Comparison of ENCODE assay signal across 8 cellular contexts in genomic region chr17:42980766-42981397, GRCh38. TPM values are rescaled to one million over a fixed set of nuclear protein-coding genes. Genes with fewer than 3 reads are reported as not detected.
DNase-seq lines count a peak whose midpoint lies in the region; ATAC-seq and TF ChIP-seq lines count a peak whose summit lies in the region.

No MANE protein-coding gene starts in this region.

- peak in 3 of 9 donors; percentile 11 to 23 (median 21) for TF ChIP-seq CTCF in heart right ventricle (IDR thresholded peaks at IDR 0.05)
- TF ChIP-seq CTCF in psoas muscle (IDR thresholded peaks at IDR 0.05), result peak; percentile 18

- H3K9me3 Mint-ChIP-seq in activated naive CD8-positive, alpha-beta T cell (ENCODE audit: low read depth), result no peaks in the 10 kb centered on the region

- H3K27ac ChIP-seq in KOPT-K1 (ENCODE audit: low read depth, low read length, poor library complexity, severe bottlenecking), result peak overlapping the region; percentile 78
- peak overlapping the region; percentile 78 to 94 (median 88) for H3K27ac ChIP-seq in heart right ventricle
- H3K27ac ChIP-seq in psoas muscle, result peak overlapping the region; percentile 96

- H3K27me3 Mint-ChIP-seq in activated naive CD8-positive, alpha-beta T cell, result no peaks in the 10 kb centered on the region

- peaks cover 4% of the 10 kb centered on the region for H3K36me3 Mint-ChIP-seq in activated naive CD8-positive, alpha-beta T cell

- H3K27ac Mint-ChIP-seq in activated naive CD8-positive, alpha-beta T cell, result peak overlapping the region; percentile 77

- 0 to 1% methylated on average over 64 to 67 of the region's 67 CpGs for WGBS in heart right ventricle, 2 donors
- 0 to 1% (median 0%) methylated on average over 61 to 67 of the region's 67 CpGs for WGBS in psoas muscle, 3 donors

- intact Hi-C loops in heart right ventricle (cut with DNase I), result loop anchor here in 2 of 10 donors (1.0 to 2.0 kb wide), 2 partner anchors 17 to 18 kb away; partner anchors contain the start of gene RPL27 (in 2 of the 2)
- intact Hi-C loops in psoas muscle (cut with DNase I), result loop anchor here in 1 of 2 donors (1.0 kb wide), 1 partner anchor 17 kb away; the partner anchor contains the start of gene RPL27

- H3K4me3 ChIP-seq in heart right ventricle (peak overlapping the region; percentile 78 to 97 (median 88)), psoas muscle (peak overlapping the region; percentile 93)

- DNase-seq in D341Med (ENCODE audit: low spot score) (peak; percentile 87), heart right ventricle (peak; percentile 27 to 37), psoas muscle (peak; percentile 39 to 69)

- peak overlapping the region; percentile 95 for H3K4me3 Mint-ChIP-seq in activated naive CD8-positive, alpha-beta T cell

- no peaks in the 10 kb centered on the region for H3K27me3 ChIP-seq in heart right ventricle
- H3K27me3 ChIP-seq in psoas muscle (ENCODE audit: insufficient read depth in 3 of 3, low read length in 2 of 3), result no peaks in the 10 kb centered on the region

- peaks cover 38% of the 10 kb centered on the region for H3K36me3 ChIP-seq in KOPT-K1 (ENCODE audit: insufficient read depth, low read length)
- peaks cover 0 to 35% (median 0%) of the 10 kb centered on the region in 9 donors for H3K36me3 ChIP-seq in heart right ventricle
- H3K36me3 ChIP-seq in psoas muscle (ENCODE audit: insufficient read depth in 1 of 2, low read depth in 1 of 2), result peaks cover 0 to 25% of the 10 kb centered on the region in 2 donors

- H3K9me3 ChIP-seq in KOPT-K1 (ENCODE audit: insufficient read depth, low read length, poor library complexity, severe bottlenecking) (no peaks in the 10 kb centered on the region), heart right ventricle (no peaks in the 10 kb centered on the region), psoas muscle (no peaks in the 10 kb centered on the region)

- peak; percentile 47 for ATAC-seq in GM21528 (IDR thresholded peaks at IDR 0.05; ENCODE audit: low FRiP score, unreplicated experiment)
- ATAC-seq in SK-N-SH treated with all-trans-retinoic acid at 6 μM for 48 hours, result peak; percentile 79
- ATAC-seq in heart right ventricle, result peak; percentile 15 to 61 (median 38)
- peak; percentile 48 to 72 (median 62) for ATAC-seq in psoas muscle
- no peak for ATAC-seq in HG03025 (IDR thresholded peaks at IDR 0.05; ENCODE audit: low FRiP score, unreplicated experiment)

- H3K4me1 ChIP-seq in heart right ventricle, result peaks cover 2 to 42% (median 27%) of the 10 kb centered on the region in 9 donors
- peaks cover 25% of the 10 kb centered on the region for H3K4me1 ChIP-seq in psoas muscle

- peaks cover 30% of the 10 kb centered on the region for H3K4me1 Mint-ChIP-seq in activated naive CD8-positive, alpha-beta T cell (ENCODE audit: low read depth)

TF ChIP-seq in SK-N-SH treated with all-trans-retinoic acid at 6 μM for 48 hours, 23 proteins besides CTCF, POLR2A, EP300 and RAD21 (continues in another document):
- no peak for TF ChIP-seq ZNF70 (CRISPR knock-in tag; IDR thresholded peaks at IDR 0.05)
- TF ChIP-seq ZNF8 (CRISPR knock-in tag; IDR thresholded peaks at IDR 0.05), result no peak
- no peak for TF ChIP-seq PPARA (CRISPR knock-in tag; IDR thresholded peaks at IDR 0.05; ENCODE audit: borderline replicate concordance)
- TF ChIP-seq ZNF565 (CRISPR knock-in tag; conservative IDR thresholded peaks at IDR 0.05; ENCODE audit: low read depth), result no peak
- no peak for TF ChIP-seq ISL1 (CRISPR knock-in tag; IDR thresholded peaks at IDR 0.05)
- TF ChIP-seq PATZ1 (CRISPR knock-in tag; IDR thresholded peaks at IDR 0.05; ENCODE audit: borderline replicate concordance), result no peak
- TF ChIP-seq RARB (CRISPR knock-in tag; IDR thresholded peaks at IDR 0.05), result no peak
- no peak for TF ChIP-seq TCF4 (CRISPR knock-in tag; IDR thresholded peaks at IDR 0.05; ENCODE audit: borderline replicate concordance)
- TF ChIP-seq ESRRG (CRISPR knock-in tag; IDR thresholded peaks at IDR 0.05), result no peak
- no peak for TF ChIP-seq CREB5 (CRISPR knock-in tag; IDR thresholded peaks at IDR 0.05; ENCODE audit: low read depth)
- TF ChIP-seq TOX (CRISPR knock-in tag; IDR thresholded peaks at IDR 0.05; ENCODE audit: borderline replicate concordance), result no peak
- no peak for TF ChIP-seq TSHZ2 (CRISPR knock-in tag; IDR thresholded peaks at IDR 0.05)
- TF ChIP-seq ZFP3 (CRISPR knock-in tag; IDR thresholded peaks at IDR 0.05), result no peak
- no peak for TF ChIP-seq ZC3H10 (CRISPR knock-in tag; IDR thresholded peaks at IDR 0.05)
- TF ChIP-seq GLIS3 (CRISPR knock-in tag; IDR thresholded peaks at IDR 0.05), result no peak
- TF ChIP-seq OSR1 (CRISPR knock-in tag; IDR thresholded peaks at IDR 0.05), result no peak

RNA-seq across cellular contexts. Expression of gene RUNDC1, which starts 0.5 kb away (rescaled TPM):
- total RNA-seq in heart right ventricle (10 to 100 TPM in 9 of 10 donors, 1 to 10 TPM in 1; 7.5 to 21.0 (median 11.6) TPM), psoas muscle (10 to 100 TPM in 2 of 4 donors, 1 to 10 TPM in 2; 8.7 to 16.8 (median 12.8) TPM)
- polyA plus RNA-seq in heart right ventricle (10 to 100 TPM in 1 of 2 donors, 1 to 10 TPM in 1; 5.6 to 10.2 TPM), psoas muscle (10 to 100 TPM; 10.4 to 17.8 (median 10.6) TPM)

RNA-seq across cellular contexts. Expression of gene PTGES3L, which starts 1.0 kb away (rescaled TPM):
- total RNA-seq in heart right ventricle (10 to 100 TPM; 35.0 to 58.8 (median 40.5) TPM), psoas muscle (10 to 100 TPM; 47.8 to 66.0 (median 55.3) TPM)
- polyA plus RNA-seq in heart right ventricle (10 to 100 TPM; 33.9 to 45.3 TPM), psoas muscle (10 to 100 TPM; 43.7 to 59.5 (median 44.7) TPM)

RNA-seq across cellular contexts. Expression of gene AARSD1, which starts 16.6 kb away (rescaled TPM):
- total RNA-seq in heart right ventricle (10 to 100 TPM; 20.0 to 34.7 (median 28.9) TPM), psoas muscle (10 to 100 TPM; 29.7 to 54.6 (median 43.1) TPM)
- polyA plus RNA-seq in heart right ventricle (100 to 1,000 TPM in 1 of 2 donors, 10 to 100 TPM in 1; 55.8 to 125 TPM), psoas muscle (10 to 100 TPM; 55.2 to 68.1 (median 55.3) TPM)

RNA-seq across cellular contexts. Expression of gene RPL27, which starts 17.3 kb away (rescaled TPM):
- total RNA-seq in heart right ventricle (100 to 1,000 TPM; 388 to 841 (median 519) TPM), psoas muscle (1,000 to 10,000 TPM in 1 of 4 donors, 100 to 1,000 TPM in 3; 506 to 1,045 (median 824) TPM)
- polyA plus RNA-seq in heart right ventricle (1,000 to 10,000 TPM; 1,760 to 2,790 TPM), psoas muscle (1,000 to 10,000 TPM; 2,533 to 3,118 (median 2,913) TPM)

RNA-seq across cellular contexts. Expression of gene IFI35, which starts 25.7 kb away (rescaled TPM):
- total RNA-seq in heart right ventricle, result 10 to 100 TPM in 6 of 10 donors, 1 to 10 TPM in 4; 7.0 to 61.6 (median 13.2) TPM
- polyA plus RNA-seq in heart right ventricle, result 10 to 100 TPM; 13.0 to 26.0 TPM
- 1 to 10 TPM; 4.6 to 6.5 (median 6.2) TPM for total RNA-seq in psoas muscle
- 1 to 10 TPM; 4.2 to 7.8 (median 6.5) TPM for polyA plus RNA-seq in psoas muscle

Comparison
In these comparisons a context has a peak if more than half of its experiments do, and no peak if none do; other contexts are left out.
1. DNase-seq: peak in every context shown above with its lines; median percentile 87 in D341Med; 54 in psoas muscle; 32 in heart right ventricle.